ENCODE assay signal across 25 cellular contexts in genomic region chr6:44310241-44310640, GRCh38. TPM values are rescaled to one million over a fixed set of nuclear protein-coding genes. Genes with fewer than 3 reads are reported as not detected.
DNase-seq lines count a peak whose midpoint lies in the region; ATAC-seq and TF ChIP-seq lines count a peak whose summit lies in the region.
"Had no signal": no experiment of that assay in that cellular context is flagged by ENCODE, and none has a peak within 500 bp of the region (broad histone marks: within the 10 kb centered on the region; RNA-seq: fewer than 3 reads in every experiment).

No MANE protein-coding gene starts in this region.

- H3K4me3 ChIP-seq in CD8-positive, alpha-beta memory T cell (ENCODE audit: low read length) = no peak overlapping the region
- H3K4me3 ChIP-seq in BE2C (ENCODE audit: low read depth, low read length) (no peak overlapping the region), spleen (no peak overlapping the region)
- H3K4me3 ChIP-seq: BLaER1 treated with 17β-estradiol and CSF1 and Interleukin-3, amounts not matched to agents 10 nM and 100 nM had no signal

- H3K36me3 Mint-ChIP-seq in activated CD4-positive, alpha-beta T cell treated with anti-CD3 and anti-CD28 coated beads for 36 hours (ENCODE audit: low read depth) = peaks cover 29% of the 10 kb centered on the region
- peaks cover 20% of the 10 kb centered on the region for H3K36me3 Mint-ChIP-seq in activated CD4-positive, alpha-beta T cell treated with anti-CD3 and anti-CD28 coated beads, Interleukin-2, amount 10 ng/mL, durations not matched to agents 7 days and 5 days (ENCODE audit: low read depth)
- H3K36me3 Mint-ChIP-seq in CD8-positive, alpha-beta memory T cell = peaks cover 3 to 71% (median 9%) of the 10 kb centered on the region in 3 donors
- H3K36me3 Mint-ChIP-seq in central memory CD8-positive, alpha-beta T cell (ENCODE audit: insufficient read depth) = peaks cover 30% of the 10 kb centered on the region
- peaks cover 16% of the 10 kb centered on the region for H3K36me3 Mint-ChIP-seq in neural crest cell (ENCODE audit: low read depth)
- H3K36me3 Mint-ChIP-seq in WTC11 = peaks cover 54% of the 10 kb centered on the region

- H3K4me1 Mint-ChIP-seq in activated CD4-positive, alpha-beta T cell treated with anti-CD3 and anti-CD28 coated beads for 36 hours = peaks cover 14% of the 10 kb centered on the region
- peaks cover 23% of the 10 kb centered on the region for H3K4me1 Mint-ChIP-seq in activated CD4-positive, alpha-beta T cell treated with anti-CD3 and anti-CD28 coated beads, Interleukin-2, amount 10 ng/mL, durations not matched to agents 7 days and 5 days
- peaks cover 16 to 23% (median 21%) of the 10 kb centered on the region in 3 donors for H3K4me1 Mint-ChIP-seq in CD8-positive, alpha-beta memory T cell
- peaks cover 32% of the 10 kb centered on the region for H3K4me1 Mint-ChIP-seq in central memory CD8-positive, alpha-beta T cell
- peaks cover 15% of the 10 kb centered on the region for H3K4me1 Mint-ChIP-seq in neural crest cell
- H3K4me1 Mint-ChIP-seq in WTC11 = peaks cover 8% of the 10 kb centered on the region

- H3K27ac ChIP-seq in CD8-positive, alpha-beta memory T cell (ENCODE audit: low read depth, low read length) = peak overlapping the region; percentile 1
- no peak overlapping the region for H3K27ac ChIP-seq in spleen
- H3K27ac ChIP-seq: 22Rv1; BLaER1 treated with 17β-estradiol and CSF1 and Interleukin-3, amounts not matched to agents 10 nM and 100 nM had no signal

- H3K4me1 ChIP-seq in CD8-positive, alpha-beta memory T cell (ENCODE audit: insufficient read depth, low read length) = peaks cover 11% of the 10 kb centered on the region
- no peaks in the 10 kb centered on the region for H3K4me1 ChIP-seq in BE2C
- peaks cover 6 to 21% (median 15%) of the 10 kb centered on the region in 6 donors for H3K4me1 ChIP-seq in spleen

- CTCF ChIA-PET in activated CD4-positive, alpha-beta T cell treated with anti-CD3 and anti-CD28 coated beads for 36 hours (lab: Charles Lee) = interaction anchor here (1.4 to 3.9 kb wide), 3 partner anchors 28 to 42 kb away, joined by 7 to 19 read pairs (median 10); no protein-coding TSS in a partner anchor
- CTCF ChIA-PET in activated CD4-positive, alpha-beta T cell treated with anti-CD3 and anti-CD28 coated beads, Interleukin-2, amount 10 ng/mL, durations not matched to agents 7 days and 5 days (lab: Charles Lee) = interaction anchor here (1.3 kb wide), 1 partner anchor 77 kb away, joined by 3 read pairs; no protein-coding TSS in a partner anchor
- CTCF ChIA-PET in CD8-positive, alpha-beta memory T cell (lab: Charles Lee) = interaction anchor here (2.7 kb wide), 1 partner anchor 12 kb away, joined by 7 read pairs; no protein-coding TSS in a partner anchor
- CTCF ChIA-PET in WTC11 (lab: Charles Lee) = interaction anchor here (1.5 kb wide), 1 partner anchor 53 kb away, joined by 5 read pairs; the partner anchor contains the start of gene SLC35B2

- H3K27me3 ChIP-seq in CD8-positive, alpha-beta memory T cell (ENCODE audit: insufficient read depth, low read length, poor library complexity, severe bottlenecking) = no peaks in the 10 kb centered on the region
- no peaks in the 10 kb centered on the region for H3K27me3 ChIP-seq in BE2C
- no peaks in the 10 kb centered on the region for H3K27me3 ChIP-seq in spleen (replicated peaks in 1 of 7)
- H3K27me3 ChIP-seq: BLaER1 treated with 17β-estradiol and CSF1 and Interleukin-3, amounts not matched to agents 10 nM and 100 nM had no signal

- TF ChIP-seq POLR2A in spleen (IDR thresholded peaks at IDR 0.05) = no peak

- no peaks in the 10 kb centered on the region for H3K9me3 Mint-ChIP-seq in activated CD4-positive, alpha-beta T cell treated with anti-CD3 and anti-CD28 coated beads for 36 hours (ENCODE audit: low read depth)
- H3K9me3 Mint-ChIP-seq in activated CD4-positive, alpha-beta T cell treated with anti-CD3 and anti-CD28 coated beads, Interleukin-2, amount 10 ng/mL, durations not matched to agents 7 days and 5 days = no peaks in the 10 kb centered on the region
- no peaks in the 10 kb centered on the region for H3K9me3 Mint-ChIP-seq in CD8-positive, alpha-beta memory T cell
- H3K9me3 Mint-ChIP-seq in central memory CD8-positive, alpha-beta T cell = no peaks in the 10 kb centered on the region
- H3K9me3 Mint-ChIP-seq in neural crest cell = no peaks in the 10 kb centered on the region
- H3K9me3 Mint-ChIP-seq in WTC11 = no peaks in the 10 kb centered on the region
- H3K9me3 Mint-ChIP-seq: IgD-negative memory B cell had no signal

- H3K27me3 Mint-ChIP-seq in activated CD4-positive, alpha-beta T cell treated with anti-CD3 and anti-CD28 coated beads for 36 hours = no peaks in the 10 kb centered on the region
- H3K27me3 Mint-ChIP-seq in activated CD4-positive, alpha-beta T cell treated with anti-CD3 and anti-CD28 coated beads, Interleukin-2, amount 10 ng/mL, durations not matched to agents 7 days and 5 days = no peaks in the 10 kb centered on the region
- H3K27me3 Mint-ChIP-seq in CD8-positive, alpha-beta memory T cell = no peaks in the 10 kb centered on the region
- H3K27me3 Mint-ChIP-seq in central memory CD8-positive, alpha-beta T cell = no peaks in the 10 kb centered on the region
- H3K27me3 Mint-ChIP-seq in neural crest cell (ENCODE audit: low read depth) = no peaks in the 10 kb centered on the region
- H3K27me3 Mint-ChIP-seq in WTC11 (ENCODE audit: low read depth) = no peaks in the 10 kb centered on the region
- H3K27me3 Mint-ChIP-seq: IgD-negative memory B cell had no signal

- no peak for TF ChIP-seq CTCF in neural crest cell (conservative IDR thresholded peaks at IDR 0.05)
- no peak for TF ChIP-seq CTCF in BE2C (IDR thresholded peaks at IDR 0.05; ENCODE audit: low read depth, low read length)
- no peak for TF ChIP-seq CTCF in spleen (IDR thresholded peaks at IDR 0.05 in 8 of 11, conservative IDR thresholded peaks at IDR 0.05 in 3 of 11)
- TF ChIP-seq CTCF in WTC11 (IDR thresholded peaks at IDR 0.05) = no peak

- POLR2A ChIA-PET in activated CD4-positive, alpha-beta T cell treated with anti-CD3 and anti-CD28 coated beads for 36 hours (lab: Charles Lee) = no interaction called here
- POLR2A ChIA-PET in activated CD4-positive, alpha-beta T cell treated with anti-CD3 and anti-CD28 coated beads, Interleukin-2, amount 10 ng/mL, durations not matched to agents 7 days and 5 days (lab: Charles Lee) = no interaction called here
- POLR2A ChIA-PET in CD8-positive, alpha-beta memory T cell (lab: Charles Lee) = no interaction called here
- POLR2A ChIA-PET in WTC11 (lab: Charles Lee) = no interaction called here

- H3K4me3 Mint-ChIP-seq in activated CD4-positive, alpha-beta T cell treated with anti-CD3 and anti-CD28 coated beads for 36 hours = no peak overlapping the region
- no peak overlapping the region for H3K4me3 Mint-ChIP-seq in activated CD4-positive, alpha-beta T cell treated with anti-CD3 and anti-CD28 coated beads, Interleukin-2, amount 10 ng/mL, durations not matched to agents 7 days and 5 days
- H3K4me3 Mint-ChIP-seq in CD8-positive, alpha-beta memory T cell = peak overlapping the region in 4 of 7 donors; percentile 17 to 63 (median 41)
- no peak overlapping the region for H3K4me3 Mint-ChIP-seq in central memory CD8-positive, alpha-beta T cell
- H3K4me3 Mint-ChIP-seq in neural crest cell (peak overlapping the region; percentile 60), WTC11 (no peak overlapping the region)

- intact Hi-C loops in activated CD4-positive, alpha-beta T cell treated with anti-CD3 and anti-CD28 coated beads for 36 hours (cut with DNase I, micrococcal nuclease) = loop anchor here in 1 of 2 experiments (10.0 kb wide), 1 partner anchor 535 kb away; the partner anchor contains the start of gene VEGFA
- intact Hi-C loops in spleen (cut with DNase I; ENCODE audit: low total_unique reads) = no loop called here

- DNase-seq in activated CD4-positive, alpha-beta T cell treated with anti-CD3 and anti-CD28 coated beads for 36 hours = no peak
- DNase-seq in activated CD4-positive, alpha-beta T cell treated with anti-CD3 and anti-CD28 coated beads, Interleukin-2, amount 10 ng/mL, durations not matched to agents 7 days and 5 days = no peak
- no peak for DNase-seq in CD8-positive, alpha-beta memory T cell
- DNase-seq in central memory CD8-positive, alpha-beta T cell (ENCODE audit: low spot score in 2 of 2) = no peak
- DNase-seq in neural crest cell (ENCODE audit: low read depth, low spot score) (no peak), BE2C (no peak), spleen (no peak), WTC11 (ENCODE audit: low spot score) (no peak)
- DNase-seq: ACHN, DMS53, GDM1, Karpas-422, NCI-H1048, NCI-H1417 treated with DMSO at 0.1 percent for 48 hours, NCI-H187, NCI-H446, NCI-H526 had no signal

- H3K36me3 ChIP-seq in CD8-positive, alpha-beta memory T cell (ENCODE audit: insufficient read depth, low read length) = peaks cover 34% of the 10 kb centered on the region
- H3K36me3 ChIP-seq in BE2C (peaks cover 63% of the 10 kb centered on the region), spleen (peaks cover 0 to 68% (median 61%) of the 10 kb centered on the region in 6 donors)

- H3K9me3 ChIP-seq in CD8-positive, alpha-beta memory T cell (ENCODE audit: low read length) = no peaks in the 10 kb centered on the region
- H3K9me3 ChIP-seq in BE2C = no peaks in the 10 kb centered on the region
- H3K9me3 ChIP-seq in spleen = no peaks in the 10 kb centered on the region
- H3K9me3 ChIP-seq: BLaER1 treated with 17β-estradiol and CSF1 and Interleukin-3, amounts not matched to agents 10 nM and 100 nM had no signal

- peak overlapping the region; percentile 45 for H3K27ac Mint-ChIP-seq in activated CD4-positive, alpha-beta T cell treated with anti-CD3 and anti-CD28 coated beads for 36 hours
- no peak overlapping the region for H3K27ac Mint-ChIP-seq in activated CD4-positive, alpha-beta T cell treated with anti-CD3 and anti-CD28 coated beads, Interleukin-2, amount 10 ng/mL, durations not matched to agents 7 days and 5 days
- peak overlapping the region in 3 of 8 donors; percentile 42 to 84 (median 76) for H3K27ac Mint-ChIP-seq in CD8-positive, alpha-beta memory T cell
- H3K27ac Mint-ChIP-seq in central memory CD8-positive, alpha-beta T cell (ENCODE audit: low read depth) = peak overlapping the region; percentile 17
- no peak overlapping the region for H3K27ac Mint-ChIP-seq in neural crest cell (ENCODE audit: unreplicated experiment)
- no peak overlapping the region for H3K27ac Mint-ChIP-seq in WTC11

- WGBS in spleen, 5 donors = 88 to 99% (median 97%) methylated on average over 3 of the region's 3 CpGs

- ATAC-seq in activated CD4-positive, alpha-beta T cell treated with anti-CD3 and anti-CD28 coated beads for 36 hours = no peak
- ATAC-seq in central memory CD8-positive, alpha-beta T cell (replicated peaks; ENCODE audit: extremely low read depth, poor library complexity, severe bottlenecking) = no peak
- ATAC-seq in WTC11 = no peak
- ATAC-seq: HCT116, Right ventricle myocardium inferior had no signal

RNA-seq across cellular contexts. Expression of gene AARS2, which starts 2.9 kb away (rescaled TPM):
- 10 to 100 TPM; 15.2 to 17.5 TPM for total RNA-seq in activated CD4-positive, alpha-beta T cell treated with anti-CD3 and anti-CD28 coated beads for 36 hours
- 10 to 100 TPM; 16.8 to 19.6 TPM for total RNA-seq in activated CD4-positive, alpha-beta T cell treated with anti-CD3 and anti-CD28 coated beads, Interleukin-2, amount 10 ng/mL, durations not matched to agents 7 days and 5 days
- total RNA-seq in CD8-positive, alpha-beta memory T cell = 10 to 100 TPM; 25.8 to 27.7 TPM
- polyA plus RNA-seq in CD8-positive, alpha-beta memory T cell = 10.4 TPM
- total RNA-seq in neural crest cell = 32.1 and 33.6 TPM in 2 replicates
- polyA plus RNA-seq in BE2C (2012; ENCODE audit: insufficient read depth, insufficient read length, low read depth) = 27.4 TPM
- 10 to 100 TPM; 11.0 to 16.8 (median 14.6) TPM for total RNA-seq in spleen
- 1 to 10 TPM; 3.5 to 6.7 (median 3.7) TPM for polyA plus RNA-seq in spleen
- 26.8 to 29.7 TPM (median 28.9 TPM) in 3 replicates for total RNA-seq in WTC11 (2021)

RNA-seq across cellular contexts. Expression of gene SPATS1, which starts 32.2 kb away (rescaled TPM):
- total RNA-seq in activated CD4-positive, alpha-beta T cell treated with anti-CD3 and anti-CD28 coated beads for 36 hours = not detected
- not detected for total RNA-seq in activated CD4-positive, alpha-beta T cell treated with anti-CD3 and anti-CD28 coated beads, Interleukin-2, amount 10 ng/mL, durations not matched to agents 7 days and 5 days
- total RNA-seq in CD8-positive, alpha-beta memory T cell = not detected
- polyA plus RNA-seq in CD8-positive, alpha-beta memory T cell = not detected
- total RNA-seq in neural crest cell = not detected in 2 replicates
- polyA plus RNA-seq in BE2C (2012; ENCODE audit: insufficient read depth, insufficient read length, low read depth) = not detected
- not detected for total RNA-seq in spleen
- polyA plus RNA-seq in spleen = not detected
- total RNA-seq in WTC11 (2021) = not detected in 3 replicates
- total RNA-seq: H1, M059J, OCI-LY7, Right ventricle myocardium inferior had no signal
- polyA plus RNA-seq: H1, IgD-negative memory B cell had no signal

RNA-seq across cellular contexts. Expression of gene TMEM151B, which starts 40.0 kb away (rescaled TPM):
- under 1 TPM in 1 of 2 experiments, not detected in 1; 0.09 TPM for total RNA-seq in activated CD4-positive, alpha-beta T cell treated with anti-CD3 and anti-CD28 coated beads for 36 hours
- total RNA-seq in activated CD4-positive, alpha-beta T cell treated with anti-CD3 and anti-CD28 coated beads, Interleukin-2, amount 10 ng/mL, durations not matched to agents 7 days and 5 days = not detected
- total RNA-seq in CD8-positive, alpha-beta memory T cell = not detected
- polyA plus RNA-seq in CD8-positive, alpha-beta memory T cell = not detected
- 19.0 and 21.2 TPM in 2 replicates for total RNA-seq in neural crest cell
- 8.0 TPM for polyA plus RNA-seq in BE2C (2012; ENCODE audit: insufficient read depth, insufficient read length, low read depth)
- total RNA-seq in spleen = under 1 TPM in 1 of 7 donors, not detected in 6; 0.17 TPM
- under 1 TPM in 2 of 3 donors, not detected in 1; 0.03 to 0.11 TPM for polyA plus RNA-seq in spleen
- total RNA-seq in WTC11 (2021) = 5.5 to 5.6 TPM (median 5.5 TPM) in 3 replicates
- total RNA-seq: M059J, Right ventricle myocardium inferior had no signal
- polyA plus RNA-seq: IgD-negative memory B cell had no signal

RNA-seq across cellular contexts. Expression of gene NFKBIE, which starts 44.9 kb away (rescaled TPM):
- 10 to 100 TPM; 17.2 to 19.9 TPM for total RNA-seq in activated CD4-positive, alpha-beta T cell treated with anti-CD3 and anti-CD28 coated beads for 36 hours
- 10 to 100 TPM; 14.7 to 15.3 TPM for total RNA-seq in activated CD4-positive, alpha-beta T cell treated with anti-CD3 and anti-CD28 coated beads, Interleukin-2, amount 10 ng/mL, durations not matched to agents 7 days and 5 days
- total RNA-seq in CD8-positive, alpha-beta memory T cell = 10 to 100 TPM; 33.1 to 34.3 TPM
- polyA plus RNA-seq in CD8-positive, alpha-beta memory T cell = 5.3 TPM
- total RNA-seq in neural crest cell = 16.1 and 20.2 TPM in 2 replicates
- polyA plus RNA-seq in BE2C (2012; ENCODE audit: insufficient read depth, insufficient read length, low read depth) = 26.2 TPM
- 10 to 100 TPM; 32.2 to 89.7 (median 60.7) TPM for total RNA-seq in spleen
- polyA plus RNA-seq in spleen = 10 to 100 TPM; 41.3 to 49.8 (median 42.3) TPM
- total RNA-seq in WTC11 (2021) = 8.3 to 10.4 TPM (median 10.3 TPM) in 3 replicates

RNA-seq across cellular contexts. Expression of gene SLC35B2, which starts 52.9 kb away (rescaled TPM):
- total RNA-seq in activated CD4-positive, alpha-beta T cell treated with anti-CD3 and anti-CD28 coated beads for 36 hours = 10 to 100 TPM; 14.1 TPM
- 10 to 100 TPM; 29.5 to 30.1 TPM for total RNA-seq in activated CD4-positive, alpha-beta T cell treated with anti-CD3 and anti-CD28 coated beads, Interleukin-2, amount 10 ng/mL, durations not matched to agents 7 days and 5 days
- 10 to 100 TPM; 34.8 to 35.7 TPM for total RNA-seq in CD8-positive, alpha-beta memory T cell
- 49.0 TPM for polyA plus RNA-seq in CD8-positive, alpha-beta memory T cell
- 70.5 and 77.7 TPM in 2 replicates for total RNA-seq in neural crest cell
- polyA plus RNA-seq in BE2C (2012; ENCODE audit: insufficient read depth, insufficient read length, low read depth) = 111 TPM
- total RNA-seq in spleen = 10 to 100 TPM; 22.4 to 30.4 (median 27.9) TPM
- polyA plus RNA-seq in spleen = 10 to 100 TPM; 17.6 to 22.0 (median 21.7) TPM
- 28.9 to 36.7 TPM (median 30.8 TPM) in 3 replicates for total RNA-seq in WTC11 (2021)

Comparison
In these comparisons a context has a peak if more than half of its experiments do, and no peak if none do; other contexts are left out.
1. H3K27ac Mint-ChIP-seq: peak in activated CD4-positive, alpha-beta T cell treated with anti-CD3 and anti-CD28 coated beads for 36 hours (single experiment) and central memory CD8-positive, alpha-beta T cell (single experiment); none in activated CD4-positive, alpha-beta T cell treated with anti-CD3 and anti-CD28 coated beads, Interleukin-2, amount 10 ng/mL, durations not matched to agents 7 days and 5 days (single experiment), neural crest cell (single experiment) and WTC11 (single experiment).
2. H3K4me3 Mint-ChIP-seq: peak in CD8-positive, alpha-beta memory T cell (4 of 7) and neural crest cell (single experiment); none in activated CD4-positive, alpha-beta T cell treated with anti-CD3 and anti-CD28 coated beads for 36 hours (single experiment), activated CD4-positive, alpha-beta T cell treated with anti-CD3 and anti-CD28 coated beads, Interleukin-2, amount 10 ng/mL, durations not matched to agents 7 days and 5 days (single experiment), central memory CD8-positive, alpha-beta T cell (single experiment) and WTC11 (single experiment).